8 cellular contexts compared by ENCODE assay signal in the genomic region with DNA sequence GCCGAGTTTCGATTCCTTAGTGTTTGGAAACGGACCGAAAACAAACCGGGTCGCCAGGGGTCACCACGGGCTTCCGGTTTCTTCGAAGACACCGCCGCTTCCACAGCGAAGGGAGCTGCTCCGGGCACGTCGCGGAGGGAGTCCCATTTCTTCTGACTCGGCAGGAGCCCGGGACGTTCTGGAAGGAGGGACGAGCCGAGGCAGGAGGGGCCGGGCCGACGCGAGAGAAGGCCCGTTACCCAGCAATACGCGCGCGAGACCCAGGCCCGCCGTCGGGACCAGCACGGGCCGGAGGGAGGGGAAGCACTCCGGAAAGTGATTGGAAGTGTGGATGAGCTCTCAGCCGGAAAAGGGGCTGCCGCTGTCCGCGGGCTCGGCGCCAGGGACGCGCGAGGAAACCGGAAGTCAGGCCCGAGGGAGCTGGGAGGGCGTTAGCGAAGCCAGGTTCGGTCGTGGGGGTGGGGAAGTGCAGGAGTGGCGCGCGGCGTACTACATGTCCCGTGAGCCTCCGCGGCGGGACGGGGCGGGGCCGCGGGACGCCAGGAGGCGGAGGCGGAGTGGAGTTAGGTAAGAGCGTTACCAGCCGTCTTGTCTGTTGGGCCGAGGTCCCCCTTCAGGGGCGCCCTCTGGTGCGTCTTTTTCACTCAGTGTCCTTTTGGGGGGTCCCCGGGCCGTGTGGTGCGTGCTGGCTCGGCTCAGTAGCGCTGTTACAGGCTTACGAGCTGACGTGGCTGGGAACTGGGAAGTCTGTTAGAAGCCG. TPM values are rescaled to one million over a fixed set of nuclear protein-coding genes. Genes with fewer than 3 reads are reported as not detected.
A peak's percentile ranks its signal among the peaks of the same experiment; 100 is the strongest.
DNase-seq lines count a peak whose midpoint lies in the region; ATAC-seq and TF ChIP-seq lines count a peak whose summit lies in the region.

A gene with protein sequence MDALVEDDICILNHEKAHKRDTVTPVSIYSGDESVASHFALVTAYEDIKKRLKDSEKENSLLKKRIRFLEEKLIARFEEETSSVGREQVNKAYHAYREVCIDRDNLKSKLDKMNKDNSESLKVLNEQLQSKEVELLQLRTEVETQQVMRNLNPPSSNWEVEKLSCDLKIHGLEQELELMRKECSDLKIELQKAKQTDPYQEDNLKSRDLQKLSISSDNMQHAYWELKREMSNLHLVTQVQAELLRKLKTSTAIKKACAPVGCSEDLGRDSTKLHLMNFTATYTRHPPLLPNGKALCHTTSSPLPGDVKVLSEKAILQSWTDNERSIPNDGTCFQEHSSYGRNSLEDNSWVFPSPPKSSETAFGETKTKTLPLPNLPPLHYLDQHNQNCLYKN (minus strand): TSS at position 188 of the 760 bp plus-strand sequence. CDS start 8,207 bp downstream, outside the sequence.
A gene with protein sequence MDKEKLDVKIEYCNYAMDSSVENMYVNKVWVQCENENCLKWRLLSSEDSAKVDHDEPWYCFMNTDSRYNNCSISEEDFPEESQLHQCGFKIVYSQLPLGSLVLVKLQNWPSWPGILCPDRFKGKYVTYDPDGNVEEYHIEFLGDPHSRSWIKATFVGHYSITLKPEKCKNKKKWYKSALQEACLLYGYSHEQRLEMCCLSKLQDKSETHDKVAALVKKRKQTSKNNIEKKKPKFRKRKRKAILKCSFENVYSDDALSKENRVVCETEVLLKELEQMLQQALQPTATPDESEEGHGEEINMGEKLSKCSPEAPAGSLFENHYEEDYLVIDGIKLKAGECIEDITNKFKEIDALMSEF (plus strand): TSS at position 85 of the 760 bp plus-strand sequence. CDS start 64,348 bp downstream, outside the sequence.

- H3K9ac ChIP-seq in HUES48 (ENCODE audit: low read depth, low read length): peak within 1 kb of the TSS; percentile 94
- peak within 1 kb of the TSS; percentile 66 for H3K9ac ChIP-seq in NT2/D1 (ENCODE audit: insufficient read length, low read depth)

- H3K36me3 ChIP-seq in HUES48 (ENCODE audit: control insufficient read depth, insufficient read depth, low read length) (no peaks in the 10 kb centered on the region), NT2/D1 (ENCODE audit: insufficient read depth, insufficient read length, low read length) (peaks cover 5% of the 10 kb centered on the region)

- peak within 1 kb of the TSS; percentile 99 for H3K27ac ChIP-seq in HUES48 (ENCODE audit: low read depth, low read length)

- H3K4me1 ChIP-seq in HUES48 (ENCODE audit: control insufficient read depth, insufficient read depth, low read length) (peaks cover 8% of the 10 kb centered on the region; the same call in 1 of the 2 replicates), NT2/D1 (ENCODE audit: insufficient read depth, insufficient read length) (no peaks in the 10 kb centered on the region)

- H3K27me3 Mint-ChIP-seq in endothelial cell (ENCODE audit: unreplicated experiment): peaks cover 4% of the 10 kb centered on the region

- peak within 1 kb of the TSS; percentile 97 for H3K4me3 Mint-ChIP-seq in endothelial cell (ENCODE audit: unreplicated experiment)

- no peaks in the 10 kb centered on the region for H3K9me3 Mint-ChIP-seq in endothelial cell (ENCODE audit: unreplicated experiment)

- peaks cover 7% of the 10 kb centered on the region; the same call in 1 of the 2 replicates for H3K9me3 ChIP-seq in HUES48 (ENCODE audit: control insufficient read depth, insufficient read depth, low read length)
- H3K9me3 ChIP-seq in NT2/D1 (ENCODE audit: insufficient read depth, low read length): no peaks in the 10 kb centered on the region

- peak; percentile 89 for ATAC-seq in GM21390 (IDR thresholded peaks at IDR 0.05; ENCODE audit: unreplicated experiment)

- peaks cover 19% of the 10 kb centered on the region for H3K4me1 Mint-ChIP-seq in endothelial cell (ENCODE audit: unreplicated experiment)

- peaks cover 4% of the 10 kb centered on the region for H3K36me3 Mint-ChIP-seq in endothelial cell (ENCODE audit: low read depth, unreplicated experiment)

- peak within 1 kb of the TSS; percentile 99 for H3K27ac Mint-ChIP-seq in endothelial cell (ENCODE audit: unreplicated experiment)

- TF ChIP-seq CTCF in endothelial cell (IDR thresholded peaks at IDR 0.05; ENCODE audit: unreplicated experiment): no peak

- peak within 1 kb of the TSS; percentile 97 for H3K4me3 ChIP-seq in HUES48 (ENCODE audit: low read depth, low read length)
- H3K4me3 ChIP-seq in NT2/D1 (ENCODE audit: insufficient read length, low read depth): peak within 1 kb of the TSS; percentile 64

- H3K27me3 ChIP-seq in HUES48 (ENCODE audit: control insufficient read depth, insufficient read depth, low read length) (no peaks in the 10 kb centered on the region), NT2/D1 (ENCODE audit: insufficient read depth, insufficient read length) (no peaks in the 10 kb centered on the region)

- DNase-seq in D341Med (ENCODE audit: low spot score) (peak; percentile 93), NT2/D1 (ENCODE audit: low read depth, low spot score) (peak; percentile 89), endothelial cell (ENCODE audit: low spot score) (peak; percentile 93), midbrain (lab: John Stamatoyannopoulos, UW) (peak; percentile 94)
- DNase-seq in activated CD8-positive, alpha-beta memory T cell treated with anti-CD3 and anti-CD28 coated beads, Interleukin-2, amount 50 U/mL, for 4 hours: peak; percentile 91
- peak; percentile 78 to 87 for DNase-seq in stimulated activated CD8-positive, alpha-beta memory T cell treated with anti-CD3 and anti-CD28 coated beads, Interleukin-2, amount 100 ng/mL, for 1 hour (ENCODE audit: low read depth in 2 of 2)

RNA-seq across cellular contexts. Expression of the first gene that starts in this region (rescaled TPM):
- total RNA-seq in endothelial cell (ENCODE audit: unreplicated experiment): 50.2 TPM

RNA-seq across cellular contexts. Expression of the second gene that starts in this region (rescaled TPM):
- 0.80 TPM for total RNA-seq in endothelial cell (ENCODE audit: unreplicated experiment)

Comparison
In these comparisons a context has a peak if more than half of its experiments do, and no peak if none do; other contexts are left out.
1. Peak in every context shown above with its lines: DNase-seq, ATAC-seq, H3K4me3 ChIP-seq and H3K27ac ChIP-seq.